In the genomic region with DNA sequence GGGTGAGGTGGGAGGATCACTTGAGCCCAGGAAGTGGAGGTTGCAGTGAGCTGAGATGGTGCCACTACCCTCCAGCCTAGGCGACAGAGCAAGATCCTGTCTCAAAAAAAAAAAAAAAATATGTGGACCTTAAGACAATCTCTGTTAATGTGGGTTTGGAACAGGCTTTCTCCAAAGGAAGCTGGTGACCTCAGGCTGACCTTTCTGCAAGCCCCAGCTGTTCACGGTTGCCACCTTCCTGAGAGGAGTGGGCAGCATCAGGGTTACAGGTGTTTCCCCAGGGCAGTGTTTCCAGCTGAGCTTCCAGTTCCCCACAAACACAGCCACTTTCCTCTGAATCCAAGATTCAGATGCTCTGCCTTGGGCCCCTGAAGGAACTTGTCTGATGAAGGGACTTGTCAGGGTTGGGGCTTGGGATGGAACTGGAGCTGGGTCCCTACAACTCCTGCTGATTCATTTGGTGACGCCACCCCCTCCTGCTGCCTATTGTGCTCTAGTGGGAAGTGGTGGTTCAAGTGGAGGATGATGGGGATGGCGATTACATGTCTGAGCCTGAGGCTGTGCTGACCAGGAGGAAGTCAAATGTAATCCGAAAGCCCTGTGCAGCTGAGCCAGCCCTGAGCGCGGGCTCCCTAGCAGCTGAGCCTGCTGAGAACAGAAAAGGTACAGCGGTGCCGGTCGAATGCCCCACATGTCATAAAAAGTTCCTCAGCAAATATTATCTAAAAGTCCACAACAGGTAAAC, we compare ENCODE assay signal across 2 cellular contexts.
TF ChIP-seq lines count a peak whose summit lies in the region.

No MANE protein-coding gene starts in this region.

TF ChIP-seq in GM12878, 131 proteins besides CTCF, POLR2A, EP300 and RAD21:
- TF ChIP-seq NR2F1 (conservative IDR thresholded peaks at IDR 0.05) (0 out of 2 replicates have a peak, but pooled peaks have one; percentile 12), ZNF217 (IDR thresholded peaks at IDR 0.05) (no peak), IKZF1 (conservative IDR thresholded peaks at IDR 0.05) (0 out of 2 replicates have a peak, but pooled peaks have one; percentile 24)

TF ChIP-seq in neural cell, 6 proteins besides CTCF, POLR2A, EP300 and RAD21:
- TF ChIP-seq REST (IDR thresholded peaks at IDR 0.05; ENCODE audit: borderline replicate concordance) (no peak), MXI1 (conservative IDR thresholded peaks at IDR 0.05; ENCODE audit: poor library complexity, severe bottlenecking) (no peak), EZH2 (IDR thresholded peaks at IDR 0.05; ENCODE audit: borderline replicate concordance, insufficient read depth, low read length, poor library complexity, severe bottlenecking) (no peak), TAF1 (IDR thresholded peaks at IDR 0.05; ENCODE audit: low read depth) (no peak), POLR2AphosphoS5 (IDR thresholded peaks at IDR 0.05) (no peak), SMC3 (conservative IDR thresholded peaks at IDR 0.05; ENCODE audit: poor library complexity) (no peak)
